In the genomic region with DNA sequence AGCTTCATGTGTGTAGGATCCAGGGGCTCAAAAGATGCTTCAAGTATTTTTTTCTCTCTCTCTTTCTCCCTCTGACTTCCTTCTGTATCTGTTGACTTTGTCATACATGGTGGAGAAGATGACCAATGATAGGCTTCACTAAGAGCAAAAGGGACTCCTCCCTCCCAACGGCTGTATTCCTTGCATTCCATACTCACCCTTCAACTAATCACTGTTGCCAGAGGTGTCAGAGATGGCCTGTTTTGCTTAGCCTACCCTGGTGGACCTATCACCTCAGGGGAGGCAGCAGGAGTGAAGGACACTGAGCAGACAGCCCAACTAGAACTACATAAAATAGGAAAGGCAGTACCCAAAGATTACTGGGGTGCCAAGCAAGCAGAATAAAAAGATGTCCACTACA, we compare ENCODE assay signal across 20 cellular contexts.
DNase-seq lines count a peak whose midpoint lies in the region; ATAC-seq, FAIRE-seq and TF ChIP-seq lines count a peak whose summit lies in the region.
"Had no signal": no experiment of that assay in that cellular context is flagged by ENCODE, and none has a peak within 500 bp of the region (broad histone marks: within the 10 kb centered on the region; RNA-seq: fewer than 3 reads in every experiment).

No MANE protein-coding gene starts in this region.

- H3K4me3 ChIP-seq in bronchial epithelial cell (ENCODE audit: low read depth, low read length) (no peak overlapping the region), mesodermal cell (ENCODE audit: extremely low read depth, insufficient read depth, low read length, poor library complexity, severe bottlenecking) (no peak overlapping the region), smooth muscle cell (no peak overlapping the region)
- H3K4me3 ChIP-seq: BLaER1, GM12878, GM23248 had no signal

- no peaks in the 10 kb centered on the region for H4K20me1 ChIP-seq in smooth muscle cell (ENCODE audit: low read depth)
- H4K20me1 ChIP-seq: BLaER1 had no signal

- H3K27me3 ChIP-seq in bronchial epithelial cell (ENCODE audit: control insufficient read depth, insufficient read depth, low read length) (no peaks in the 10 kb centered on the region), smooth muscle cell (ENCODE audit: low read depth) (no peaks in the 10 kb centered on the region)
- H3K27me3 ChIP-seq: BLaER1 had no signal

- H3K79me2 ChIP-seq in smooth muscle cell (ENCODE audit: low read depth), result no peaks in the 10 kb centered on the region

- H3K9me3 ChIP-seq in mesodermal cell (ENCODE audit: control insufficient read depth, low read length) (no peaks in the 10 kb centered on the region), smooth muscle cell (replicated peaks; ENCODE audit: low read depth) (no peaks in the 10 kb centered on the region)
- H3K9me3 ChIP-seq: BLaER1, Caco-2 had no signal

- peaks cover 24% of the 10 kb centered on the region for H3K4me1 ChIP-seq in mesodermal cell (ENCODE audit: control insufficient read depth, insufficient read depth, low read length, poor library complexity, severe bottlenecking)
- peaks cover 4% of the 10 kb centered on the region for H3K4me1 ChIP-seq in smooth muscle cell (ENCODE audit: low read depth)
- H3K4me1 ChIP-seq: Caco-2 had no signal

- 70% methylated on average over 1 of the region's 1 CpG; no CpG with 5 or more reads in 1 of the 2 experiments for WGBS in mesodermal cell (ENCODE audit: insufficient coverage in 2 of 2), 2 experiments
- 35% methylated on average over 1 of the region's 1 CpG for WGBS in smooth muscle cell (ENCODE audit: low lambda C conversion rate)

- TF ChIP-seq CTCF in bronchial epithelial cell (IDR thresholded peaks at IDR 0.05; ENCODE audit: insufficient read depth, low read length, severe bottlenecking) (no peak), smooth muscle cell (IDR thresholded peaks at IDR 0.05; ENCODE audit: borderline replicate concordance, insufficient read depth, poor library complexity, severe bottlenecking) (no peak)

- ATAC-seq in HG03025 (IDR thresholded peaks at IDR 0.05; ENCODE audit: low FRiP score, unreplicated experiment), result no peak
- ATAC-seq: CD8-positive, alpha-beta T cell; GM12878; HCT116 had no signal

- FAIRE-seq in bronchial epithelial cell (lab: Jason Lieb, UNC), result peak; percentile 81
- FAIRE-seq: GM12878, GM19239, H1 had no signal

- DNase-seq in bronchial epithelial cell (ENCODE audit: low read depth) (no peak), smooth muscle cell (lab: John Stamatoyannopoulos, UW; ENCODE audit: unreplicated experiment) (no peak), LoVo (ENCODE audit: low spot score) (no peak)
- DNase-seq in activated CD4-positive, alpha-beta T cell treated with anti-CD3 and anti-CD28 coated beads for 48 hours, result no peak
- DNase-seq: Caco-2; CD4-positive, CD25-positive, alpha-beta regulatory T cell; CD8-positive, alpha-beta T cell; DMS153; DND-41; GDM1; GM23248; H7 had no signal

- H3K27ac ChIP-seq in mesodermal cell (ENCODE audit: low read depth, low read length, severe bottlenecking), result peak overlapping the region; percentile 51
- H3K27ac ChIP-seq in smooth muscle cell (ENCODE audit: low read depth), result no peak overlapping the region
- H3K27ac ChIP-seq: BLaER1, C4-2B, GM23248 had no signal

- peak overlapping the region; percentile 29 for H3K4me2 ChIP-seq in smooth muscle cell
- H3K4me2 ChIP-seq: BLaER1 had no signal

- no peak overlapping the region for H2AFZ ChIP-seq in smooth muscle cell (ENCODE audit: low read depth)
- H2AFZ ChIP-seq: GM23248 had no signal

- H3K36me3 ChIP-seq in bronchial epithelial cell (ENCODE audit: control insufficient read depth, insufficient read depth, low read length) (no peaks in the 10 kb centered on the region), mesodermal cell (ENCODE audit: control insufficient read depth, insufficient read depth, low read length) (no peaks in the 10 kb centered on the region), smooth muscle cell (ENCODE audit: low read depth) (no peaks in the 10 kb centered on the region)
- H3K36me3 ChIP-seq: BLaER1 had no signal

- no peaks in the 10 kb centered on the region for H3F3A ChIP-seq in smooth muscle cell (ENCODE audit: low read depth)

- no peak overlapping the region for H3K9ac ChIP-seq in smooth muscle cell (ENCODE audit: low read depth)
- H3K9ac ChIP-seq: BLaER1, GM23248 had no signal
